Comparison of ENCODE assay signal across 2 cellular contexts in genomic region chr4:114277690-114278089, GRCh38.
TF ChIP-seq lines count a peak whose summit lies in the region.

No MANE protein-coding gene starts in this region.

TF ChIP-seq in SK-N-SH, 30 proteins besides CTCF, POLR2A, EP300 and RAD21 (continued from another document):
- TF ChIP-seq RXRA (IDR thresholded peaks at IDR 0.05; ENCODE audit: borderline replicate concordance, low read depth) (no peak), YY1 (IDR thresholded peaks at IDR 0.05; ENCODE audit: low read depth) (no peak), FOSL2 (IDR thresholded peaks at IDR 0.05; ENCODE audit: borderline replicate concordance, low read depth) (no peak), SMC3 (IDR thresholded peaks at IDR 0.05; ENCODE audit: low read depth, low read length) (no peak), FOXJ3 (CRISPR knock-in tag; IDR thresholded peaks at IDR 0.05) (no peak), MEF2A (IDR thresholded peaks at IDR 0.05; ENCODE audit: borderline replicate concordance, low read depth) (no peak)

TF ChIP-seq in SK-N-SH treated with all-trans-retinoic acid at 6 μM for 48 hours, 23 proteins besides CTCF, POLR2A, EP300 and RAD21 (continued from another document):
- TF ChIP-seq POU6F1 (CRISPR knock-in tag; IDR thresholded peaks at IDR 0.05; ENCODE audit: borderline replicate concordance, low read depth) (no peak), ZNF8 (CRISPR knock-in tag; IDR thresholded peaks at IDR 0.05) (no peak), ESRRG (CRISPR knock-in tag; IDR thresholded peaks at IDR 0.05) (no peak), PATZ1 (CRISPR knock-in tag; IDR thresholded peaks at IDR 0.05; ENCODE audit: borderline replicate concordance) (no peak), TCF4 (CRISPR knock-in tag; IDR thresholded peaks at IDR 0.05; ENCODE audit: borderline replicate concordance) (no peak), ISL1 (CRISPR knock-in tag; IDR thresholded peaks at IDR 0.05) (no peak), ARNTL (CRISPR knock-in tag; IDR thresholded peaks at IDR 0.05; ENCODE audit: borderline replicate concordance, low read depth) (no peak), SNAI2 (CRISPR knock-in tag; IDR thresholded peaks at IDR 0.05) (no peak), ZC3H10 (CRISPR knock-in tag; IDR thresholded peaks at IDR 0.05) (no peak), TOX (CRISPR knock-in tag; IDR thresholded peaks at IDR 0.05; ENCODE audit: borderline replicate concordance) (no peak), GLIS3 (CRISPR knock-in tag; IDR thresholded peaks at IDR 0.05) (no peak), OSR1 (CRISPR knock-in tag; IDR thresholded peaks at IDR 0.05) (no peak), CSDC2 (CRISPR knock-in tag; IDR thresholded peaks at IDR 0.05) (no peak), BACH2 (CRISPR knock-in tag; IDR thresholded peaks at IDR 0.05; ENCODE audit: borderline replicate concordance) (no peak), CSRNP3 (CRISPR knock-in tag; IDR thresholded peaks at IDR 0.05) (no peak)
